19 cellular contexts compared by ENCODE assay signal in the genomic region with DNA sequence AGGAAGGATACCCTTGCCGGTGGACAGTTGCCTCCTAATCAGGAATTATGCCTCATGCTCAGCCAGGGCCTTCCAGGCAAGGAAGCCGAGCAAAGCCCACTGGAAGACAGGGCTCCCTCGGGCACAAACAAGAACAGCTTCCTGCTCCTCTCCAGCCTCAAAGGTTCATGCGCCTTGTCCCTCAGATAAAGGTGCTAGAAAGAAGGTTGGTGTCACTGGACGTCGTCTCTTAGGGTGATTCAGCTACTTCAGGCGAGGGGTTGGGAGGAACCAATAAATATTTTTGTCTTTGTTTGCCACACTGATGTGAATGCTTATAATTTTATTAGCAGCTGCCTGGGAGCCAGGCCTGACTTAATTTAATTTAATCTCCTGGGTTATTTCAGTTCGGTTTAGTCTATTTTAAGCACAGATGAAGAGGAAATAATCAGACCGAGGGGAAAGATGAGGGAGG.
"Had no signal": no experiment of that assay in that cellular context is flagged by ENCODE, and none has a peak within 500 bp of the region (broad histone marks: within the 10 kb centered on the region; RNA-seq: fewer than 3 reads in every experiment).

No MANE protein-coding gene starts in this region.

- H3K4me1 Mint-ChIP-seq: naive B cell had no signal

- H3K4me1 ChIP-seq: gastroesophageal sphincter had no signal

- H3K27ac ChIP-seq: cardiac muscle cell, gastroesophageal sphincter, skin epidermis had no signal

- H3K4me3 Mint-ChIP-seq: activated T-helper 1 cell treated with anti-CD3 and anti-CD28 coated beads, Interleukin-12 subunit alpha, Interleukin-12 subunit beta, Interleukin-2, Interleukin-4 antibody, amounts not matched to agents 30 ng/mL and 10 ng/mL and 1 ng/mL, durations not matched to agents 14 hours and 24 hours and 36 hours; naive B cell had no signal

- H3K27ac Mint-ChIP-seq: naive B cell had no signal

- ATAC-seq: gastroesophageal sphincter, left colon had no signal

- H3K27me3 ChIP-seq: cardiac muscle cell, gastroesophageal sphincter had no signal

- H3K9me3 ChIP-seq: gastroesophageal sphincter had no signal

- H3K36me3 Mint-ChIP-seq: naive B cell had no signal

- H3K4me3 ChIP-seq: cardiac muscle cell, gastroesophageal sphincter, lung, skin epidermis had no signal

- H3K36me3 ChIP-seq: cardiac muscle cell, gastroesophageal sphincter had no signal

- DNase-seq: activated CD4-positive, alpha-beta T cell treated with anti-CD3 and anti-CD28 coated beads for 48 hours; activated CD8-positive, alpha-beta memory T cell treated with anti-CD3 and anti-CD28 coated beads, Interleukin-2, amount 50 U/mL, for 48 hours; activated naive CD4-positive, alpha-beta T cell treated with Interleukin-2 at 50 U/mL for 16 hours; erythroblast; left colon; midbrain; naive B cell; retina; stimulated activated CD4-positive, alpha-beta T cell treated with anti-CD3 and anti-CD28 coated beads, Interleukin-15, amount 100 ng/mL, for 24 hours; stimulated activated CD4-positive, alpha-beta T cell treated with anti-CD3 and anti-CD28 coated beads, Interleukin-4, amount 100 ng/mL, for 1 hour; stimulated activated naive CD4-positive, alpha-beta T cell; substantia nigra; T1000; trophoblast cell had no signal
